3 cellular contexts compared by ENCODE assay signal in the genomic region with DNA sequence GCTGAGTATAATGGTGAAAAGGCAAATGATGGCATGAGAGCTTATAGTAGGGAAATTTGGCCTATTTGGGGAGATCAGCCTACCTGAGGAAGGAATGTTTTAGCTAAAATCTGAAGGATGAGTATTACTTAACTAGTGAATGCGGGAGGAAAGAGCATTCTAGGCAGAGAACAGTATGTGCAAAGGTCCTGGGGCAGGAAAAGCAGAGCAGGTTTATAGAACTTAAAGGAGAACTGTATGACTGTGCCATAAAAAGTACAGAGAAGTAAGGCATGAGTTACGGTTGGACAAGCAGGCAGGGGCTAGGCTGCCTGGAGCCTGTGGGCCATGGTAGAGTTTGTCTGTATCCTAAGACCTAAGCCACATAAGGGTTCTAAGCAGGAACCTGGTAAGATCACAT.
A peak's percentile ranks its signal among the peaks of the same experiment; 100 is the strongest.
TF ChIP-seq lines count a peak whose summit lies in the region.

No MANE protein-coding gene starts in this region.

TF ChIP-seq in HEK293, 187 proteins besides CTCF, POLR2A, EP300 and RAD21:
- TF ChIP-seq ZNF777 (tag by site-specific recombination; IDR thresholded peaks at IDR 0.05; ENCODE audit: borderline replicate concordance) (no peak), ZNF623 (tag by site-specific recombination; IDR thresholded peaks at IDR 0.05) (peak; percentile 97)

TF ChIP-seq in K562, 482 proteins besides CTCF, POLR2A, EP300 and RAD21:
- TF ChIP-seq RBM25 (IDR thresholded peaks at IDR 0.05; ENCODE audit: low read depth, low read length, severe bottlenecking) (peak; percentile 89), KDM1A (IDR thresholded peaks at IDR 0.05) (peak in 1 of 2 experiments; percentile 42; a peak in 1 of 4 replicates), HDAC2 (IDR thresholded peaks at IDR 0.05) (peak; percentile 29; the same call in 1 of the 2 replicates), BCOR (IDR thresholded peaks at IDR 0.05) (peak; percentile 61; the same call in 1 of the 2 replicates), POU5F1 (IDR thresholded peaks at IDR 0.05; ENCODE audit: borderline replicate concordance, low read depth, low read length, partially characterized antibody) (no peak), EGR1 (conservative IDR thresholded peaks at IDR 0.05) (no peak), ZNF436 (CRISPR knock-in tag; IDR thresholded peaks at IDR 0.05) (no peak)

TF ChIP-seq in endothelial cell of umbilical vein, 7 proteins besides CTCF, POLR2A, EP300 and RAD21:
- TF ChIP-seq, protein P1, sequence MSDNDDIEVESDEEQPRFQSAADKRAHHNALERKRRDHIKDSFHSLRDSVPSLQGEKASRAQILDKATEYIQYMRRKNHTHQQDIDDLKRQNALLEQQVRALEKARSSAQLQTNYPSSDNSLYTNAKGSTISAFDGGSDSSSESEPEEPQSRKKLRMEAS (IDR thresholded peaks at IDR 0.05; ENCODE audit: insufficient read depth, insufficient read length): no peak
- TF ChIP-seq FOS (IDR thresholded peaks at IDR 0.05; ENCODE audit: borderline replicate concordance, insufficient read depth, low read length) (no peak), EZH2 (IDR thresholded peaks at IDR 0.05; ENCODE audit: borderline replicate concordance, low read depth, low read length, severe bottlenecking) (no peak), POLR2AphosphoS5 (IDR thresholded peaks at IDR 0.05; ENCODE audit: insufficient read depth, low read depth, low read length) (no peak), MYC (IDR thresholded peaks at IDR 0.05; ENCODE audit: low read depth, low read length) (no peak), GATA2 (IDR thresholded peaks at IDR 0.05; ENCODE audit: insufficient read depth, insufficient read length, low read depth, low read length) (no peak), JUN (IDR thresholded peaks at IDR 0.05; ENCODE audit: borderline replicate concordance, insufficient read depth, insufficient read length, low read depth) (no peak)
